Comparison of ENCODE assay signal across 20 cellular contexts in the genomic region with DNA sequence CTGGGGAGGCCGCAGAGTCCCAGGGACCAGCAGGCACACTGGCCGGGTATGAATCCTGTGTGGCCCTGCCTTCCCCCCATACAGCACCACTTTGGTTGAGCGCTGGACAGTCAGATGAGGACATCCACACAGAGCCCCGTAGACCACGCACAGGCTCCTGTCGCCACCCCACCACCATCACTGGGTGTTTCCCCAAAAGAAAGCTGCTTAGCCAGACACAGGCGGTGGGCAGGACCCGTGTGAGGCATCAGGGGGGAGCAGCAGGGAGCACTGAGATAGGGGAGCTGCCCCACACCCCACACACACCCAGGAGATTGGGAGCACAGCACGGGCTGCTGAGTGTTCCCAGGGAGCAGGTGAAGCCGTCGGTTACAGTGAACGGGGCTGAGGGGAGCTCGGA. TPM values are rescaled to one million over a fixed set of nuclear protein-coding genes. Genes with fewer than 3 reads are reported as not detected.
DNase-seq lines count a peak whose midpoint lies in the region; ATAC-seq, FAIRE-seq and TF ChIP-seq lines count a peak whose summit lies in the region.
"Had no signal": no experiment of that assay in that cellular context is flagged by ENCODE, and none has a peak within 500 bp of the region (broad histone marks: within the 10 kb centered on the region; RNA-seq: fewer than 3 reads in every experiment).

No MANE protein-coding gene starts in this region.

- H3K27me3 ChIP-seq in pancreas (no peaks in the 10 kb centered on the region), aorta (ENCODE audit: control insufficient read depth in 1 of 2, insufficient read depth in 2 of 2, low read length in 1 of 2) (no peaks in the 10 kb centered on the region)

- TF ChIP-seq CTCF in natural killer cell (IDR thresholded peaks at IDR 0.05) (no peak), pancreas (IDR thresholded peaks at IDR 0.05) (no peak), D721Med (IDR thresholded peaks at IDR 0.05; ENCODE audit: insufficient read depth, missing control alignments) (no peak)

- H3K9me3 ChIP-seq in pancreas (no peaks in the 10 kb centered on the region), aorta (ENCODE audit: control insufficient read depth, low read length) (no peaks in the 10 kb centered on the region)
- H3K9me3 ChIP-seq: Caco-2, SJSA1 had no signal

- 89 to 92% methylated on average over 13 of the region's 13 CpGs for WGBS in pancreas, 2 donors
- whole genome bisulfite sequencing in aorta, 2 donors, result 91 to 92% methylated on average over 13 of the region's 13 CpGs

- H3K27ac Mint-ChIP-seq in natural killer cell, result no peak overlapping the region
- no peak overlapping the region for H3K27ac Mint-ChIP-seq in natural killer cell treated with Interleukin-12 subunit alpha and Interleukin-12 subunit beta and Interleukin-15 and Interleukin-18, amount 100 ng/mL, for 72 hours

- no peak for FAIRE-seq in pancreas (lab: Jason Lieb, UNC)
- no peak for FAIRE-seq in D721Med (lab: Jason Lieb, UNC)
- FAIRE-seq: H54 had no signal

- H3K4me1 ChIP-seq in pancreas, result no peaks in the 10 kb centered on the region
- no peaks in the 10 kb centered on the region for H3K4me1 ChIP-seq in aorta (ENCODE audit: control insufficient read depth in 1 of 2, insufficient read depth in 2 of 2, low read length in 2 of 2)
- H3K4me1 ChIP-seq: Caco-2, SJSA1 had no signal

- ATAC-seq in natural killer cell (no peak), left cardiac atrium (peak in 1 of 2 donors; percentile 14), pancreas (no peak), aorta (ENCODE audit: low FRiP score) (no peak), HG03432 (IDR thresholded peaks at IDR 0.05; ENCODE audit: unreplicated experiment) (no peak)
- no peak for ATAC-seq in natural killer cell treated with Interleukin-12 subunit alpha and Interleukin-12 subunit beta and Interleukin-15 and Interleukin-18, amount 100 ng/mL, for 72 hours

- H3K27me3 Mint-ChIP-seq in natural killer cell (ENCODE audit: low read depth in 2 of 2), result peaks cover 2 to 17% of the 10 kb centered on the region in 2 donors
- peaks cover 2 to 6% of the 10 kb centered on the region in 2 donors for H3K27me3 Mint-ChIP-seq in natural killer cell treated with Interleukin-12 subunit alpha and Interleukin-12 subunit beta and Interleukin-15 and Interleukin-18, amount 100 ng/mL, for 72 hours

- H3K4me3 ChIP-seq in pancreas, result no peak overlapping the region
- no peak overlapping the region for H3K4me3 ChIP-seq in aorta (ENCODE audit: low read length in 2 of 2)
- H3K4me3 ChIP-seq: SJSA1, skin epidermis had no signal

- no peaks in the 10 kb centered on the region for H3K36me3 ChIP-seq in pancreas
- no peaks in the 10 kb centered on the region for H3K36me3 ChIP-seq in aorta (ENCODE audit: control insufficient read depth in 1 of 2, insufficient read depth in 2 of 2, low read length in 1 of 2)
- H3K36me3 ChIP-seq: SJSA1 had no signal

- H3K27ac ChIP-seq in pancreas (no peak overlapping the region), aorta (ENCODE audit: low read depth in 1 of 2, low read length in 2 of 2) (no peak overlapping the region)
- H3K27ac ChIP-seq: SJSA1, skin epidermis had no signal

- H3K4me1 Mint-ChIP-seq in natural killer cell, result no peaks in the 10 kb centered on the region
- no peaks in the 10 kb centered on the region for H3K4me1 Mint-ChIP-seq in natural killer cell treated with Interleukin-12 subunit alpha and Interleukin-12 subunit beta and Interleukin-15 and Interleukin-18, amount 100 ng/mL, for 72 hours (ENCODE audit: low read depth in 2 of 2)

- H3K36me3 Mint-ChIP-seq in natural killer cell, result no peaks in the 10 kb centered on the region
- no peaks in the 10 kb centered on the region for H3K36me3 Mint-ChIP-seq in natural killer cell treated with Interleukin-12 subunit alpha and Interleukin-12 subunit beta and Interleukin-15 and Interleukin-18, amount 100 ng/mL, for 72 hours

- no peaks in the 10 kb centered on the region for H3K9me3 Mint-ChIP-seq in natural killer cell
- no peaks in the 10 kb centered on the region for H3K9me3 Mint-ChIP-seq in natural killer cell treated with Interleukin-12 subunit alpha and Interleukin-12 subunit beta and Interleukin-15 and Interleukin-18, amount 100 ng/mL, for 72 hours

- H3K4me3 Mint-ChIP-seq in natural killer cell, result no peak overlapping the region
- no peak overlapping the region for H3K4me3 Mint-ChIP-seq in natural killer cell treated with Interleukin-12 subunit alpha and Interleukin-12 subunit beta and Interleukin-15 and Interleukin-18, amount 100 ng/mL, for 72 hours

- intact Hi-C loops in natural killer cell (cut with micrococcal nuclease), result no loop called here
- intact Hi-C loops in left cardiac atrium (cut with DNase I), result no loop called here
- intact Hi-C loops in pancreas (cut with DNase I), result no loop called here
- intact Hi-C loops in aorta (cut with DNase I), result no loop called here

- peak; percentile 1 for DNase-seq in natural killer cell
- DNase-seq in natural killer cell treated with Interleukin-12 subunit alpha and Interleukin-12 subunit beta and Interleukin-15 and Interleukin-18, amount 100 ng/mL, for 72 hours (ENCODE audit: low spot score), result no peak
- DNase-seq in left cardiac atrium, result peak; percentile 7
- peak in 4 of 6 donors; percentile 4 to 34 (median 20) for DNase-seq in pancreas
- peak; percentile 21 to 59 for DNase-seq in aorta
- DNase-seq in DMS153 (lab: John Stamatoyannopoulos, UW), result no peak
- DNase-seq in D721Med (ENCODE audit: insufficient read length, low spot score), result no peak
- DNase-seq: activated CD4-positive, alpha-beta T cell treated with anti-CD3 and anti-CD28 coated beads, Interleukin-2, amount 50 U/mL, for 1 hour; central memory CD4-positive, alpha-beta T cell; hippocampal formation; NCI-H2171; NCI-H69; stimulated activated CD4-positive, alpha-beta T cell treated with anti-CD3 and anti-CD28 coated beads, Interleukin-4, amount 100 ng/mL, for 1 hour; substantia nigra; T-helper 9 cell had no signal

RNA-seq across cellular contexts. Expression of a gene that starts 42.4 kb away (rescaled TPM):
- total RNA-seq in natural killer cell, result 10 to 100 TPM; 24.2 to 29.6 (median 27.1) TPM
- total RNA-seq in natural killer cell treated with Interleukin-12 subunit alpha and Interleukin-12 subunit beta and Interleukin-15 and Interleukin-18, amount 100 ng/mL, for 72 hours, result 10 to 100 TPM; 30.4 to 36.4 TPM
- 10 to 100 TPM; 31.1 to 34.0 TPM for total RNA-seq in left cardiac atrium
- 10 to 100 TPM; 25.1 to 38.1 (median 31.1) TPM for total RNA-seq in pancreas
- 10 to 100 TPM; 19.4 to 33.0 TPM for polyA plus RNA-seq in pancreas
- 10 to 100 TPM; 62.1 to 71.4 TPM for total RNA-seq in aorta
- polyA plus RNA-seq in aorta, result 10 to 100 TPM; 32.6 to 71.4 TPM

RNA-seq across cellular contexts. Expression of a gene that starts 54.1 kb away (rescaled TPM):
- total RNA-seq in natural killer cell (not detected), left cardiac atrium (10 to 100 TPM; 20.2 to 22.9 TPM), pancreas (10 to 100 TPM; 15.4 to 46.3 (median 33.7) TPM), aorta (10 to 100 TPM; 10.9 to 31.2 TPM)
- total RNA-seq in natural killer cell treated with Interleukin-12 subunit alpha and Interleukin-12 subunit beta and Interleukin-15 and Interleukin-18, amount 100 ng/mL, for 72 hours, result not detected
- polyA plus RNA-seq in pancreas (10 to 100 TPM; 38.8 to 44.0 TPM), aorta (10 to 100 TPM; 14.4 to 91.2 TPM)
- total RNA-seq: SJSA1 had no signal

Comparison
In these comparisons a context has a peak if more than half of its experiments do, and no peak if none do; other contexts are left out.
1. DNase-seq: peak in natural killer cell (single experiment), left cardiac atrium (single experiment), pancreas (4 of 6) and aorta (2 of 2); none in natural killer cell treated with Interleukin-12 subunit alpha and Interleukin-12 subunit beta and Interleukin-15 and Interleukin-18, amount 100 ng/mL, for 72 hours (single experiment), DMS153 (single experiment) and D721Med (single experiment).
2. RNA of a gene that starts 54.1 kb away (total RNA-seq): 15.4 to 46.3 TPM in pancreas, 10.9 to 31.2 TPM in aorta and 20.2 to 22.9 TPM in left cardiac atrium; not detected in natural killer cell treated with Interleukin-12 subunit alpha and Interleukin-12 subunit beta and Interleukin-15 and Interleukin-18, amount 100 ng/mL, for 72 hours and not detected in natural killer cell; every median in the first group is over 10 times any median in the second.